Comparison of ENCODE assay signal across 13 cellular contexts in the genomic region with DNA sequence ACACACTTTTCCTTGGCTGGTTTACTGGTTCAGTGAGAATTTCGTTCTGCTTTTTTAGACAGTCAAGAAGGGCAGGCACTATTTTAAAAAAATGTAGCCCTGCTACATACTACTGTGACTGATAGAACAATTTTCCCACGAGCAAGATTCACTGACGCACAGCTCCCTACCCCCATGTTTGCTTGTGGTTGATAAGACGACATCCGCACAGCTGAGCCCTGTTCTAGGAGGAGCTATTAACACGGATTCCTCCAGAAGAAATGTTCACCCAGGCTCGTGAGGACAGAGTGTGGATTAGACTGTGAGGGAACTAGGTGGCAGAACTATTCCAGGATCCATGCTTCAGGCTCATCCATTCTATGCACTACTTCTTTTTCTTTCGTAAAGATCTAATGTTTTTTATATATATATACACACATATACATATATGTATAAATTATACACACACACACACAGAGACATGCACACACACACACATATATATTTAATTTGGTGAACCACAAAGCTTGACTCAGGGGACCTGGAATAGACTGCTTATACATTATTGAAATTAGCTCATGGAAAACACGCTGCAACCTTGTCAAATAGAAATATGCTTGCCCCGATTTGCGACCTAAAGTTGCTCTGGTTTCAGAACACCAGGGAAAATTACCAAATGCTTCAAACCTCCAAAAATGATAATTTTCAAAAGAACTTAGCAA.
DNase-seq lines count a peak whose midpoint lies in the region; ATAC-seq, FAIRE-seq and TF ChIP-seq lines count a peak whose summit lies in the region.
"Had no signal": no experiment of that assay in that cellular context is flagged by ENCODE, and none has a peak within 500 bp of the region (broad histone marks: within the 10 kb centered on the region; RNA-seq: fewer than 3 reads in every experiment).

No MANE protein-coding gene starts in this region.

- H3K36me3 Mint-ChIP-seq in naive thymus-derived CD4-positive, alpha-beta T cell: peaks cover 0 to 8% (median 0%) of the 10 kb centered on the region in 5 donors
- H3K36me3 Mint-ChIP-seq in mesothelial cell of epicardium: no peaks in the 10 kb centered on the region

- no peaks in the 10 kb centered on the region for H3K27me3 Mint-ChIP-seq in naive thymus-derived CD4-positive, alpha-beta T cell
- H3K27me3 Mint-ChIP-seq in mesothelial cell of epicardium (ENCODE audit: low read depth): peaks cover 11% of the 10 kb centered on the region

- H3K27me3 ChIP-seq in naive thymus-derived CD4-positive, alpha-beta T cell (ENCODE audit: control insufficient read depth in 2 of 2, insufficient read depth in 2 of 2, low read length in 2 of 2): no peaks in the 10 kb centered on the region

- no peak for FAIRE-seq in GM12891 (lab: Jason Lieb, UNC)

- no peaks in the 10 kb centered on the region for H3K36me3 ChIP-seq in naive thymus-derived CD4-positive, alpha-beta T cell (ENCODE audit: control insufficient read depth in 2 of 3, insufficient read depth in 3 of 3, low read length in 3 of 3)

- intact Hi-C loops in naive thymus-derived CD4-positive, alpha-beta T cell (cut with micrococcal nuclease): loop anchor here in 1 of 2 donors (1.0 to 2.0 kb wide), 5 partner anchors 13 to 60 kb away; no protein-coding TSS in a partner anchor

- POLR2A ChIA-PET in naive thymus-derived CD4-positive, alpha-beta T cell (lab: Charles Lee): interaction anchor here (0.6 to 4.5 kb wide), 18 partner anchors 8 to 270 kb away, joined by 3 to 81 read pairs (median 4); no protein-coding TSS in a partner anchor
- POLR2A ChIA-PET in GM10248 (lab: Yijun Ruan, JAX): no interaction called here

- H3K9me3 ChIP-seq in naive thymus-derived CD4-positive, alpha-beta T cell (ENCODE audit: control insufficient read depth in 2 of 3, low read length in 3 of 3): no peaks in the 10 kb centered on the region

- in situ Hi-C loops in SK-MEL-5 (cut with HindIII; ENCODE audit: low pct_unique_long_range_greater_than_20kb, low sequenced_read_pairs): no loop called here

- H3K4me1 Mint-ChIP-seq in naive thymus-derived CD4-positive, alpha-beta T cell: peaks cover 16 to 82% (median 66%) of the 10 kb centered on the region in 7 donors
- H3K4me1 Mint-ChIP-seq in mesothelial cell of epicardium: no peaks in the 10 kb centered on the region

- ATAC-seq in naive thymus-derived CD4-positive, alpha-beta T cell: peak; percentile 97

- H3K27ac ChIP-seq in naive thymus-derived CD4-positive, alpha-beta T cell (ENCODE audit: low read depth, low read length): peak overlapping the region; percentile 77
- H3K27ac ChIP-seq: SK-N-MC had no signal

- peak; percentile 8 for DNase-seq in COLO829 (ENCODE audit: low spot score)
- peak; percentile 41 for DNase-seq in SK-MEL-5 (ENCODE audit: low read depth, low spot score)
- DNase-seq in activated naive CD4-positive, alpha-beta T cell treated with anti-CD3 and anti-CD28 coated beads, Interleukin-2, amount 50 U/mL, for 16 hours: peak; percentile 43
- peak in 8 of 9 donors; percentile 13 to 88 (median 86) for DNase-seq in naive thymus-derived CD4-positive, alpha-beta T cell
- DNase-seq in GM10248 (ENCODE audit: extremely low spot score): no peak
- DNase-seq in mesothelial cell of epicardium (ENCODE audit: low spot score in 2 of 2, unreplicated experiment in 2 of 2): no peak
- no peak for DNase-seq in GM12891 (ENCODE audit: insufficient read length, low spot score)
- no peak for DNase-seq in SW 1271 (lab: John Stamatoyannopoulos, UW)
- DNase-seq: amygdala, foreskin melanocyte, H7, NCI-H2081 had no signal

- peak overlapping the region in 9 of 10 donors; percentile 43 to 80 (median 71) for H3K4me3 Mint-ChIP-seq in naive thymus-derived CD4-positive, alpha-beta T cell
- no peak overlapping the region for H3K4me3 Mint-ChIP-seq in mesothelial cell of epicardium

- CTCF ChIA-PET in naive thymus-derived CD4-positive, alpha-beta T cell (lab: Charles Lee): interaction anchor here (0.9 to 2.8 kb wide), 8 partner anchors 8 to 167 kb away, joined by 3 to 25 read pairs (median 4); no protein-coding TSS in a partner anchor
- CTCF ChIA-PET in GM10248 (lab: Yijun Ruan, JAX): interaction anchor here (0.7 to 1.3 kb wide), 3 partner anchors 9 to 60 kb away, joined by 3 read pairs; no protein-coding TSS in a partner anchor

- TF ChIP-seq CTCF in GM10248 (IDR thresholded peaks at IDR 0.05; ENCODE audit: control extremely low read depth, extremely low read depth, low read depth, missing control alignments) (no peak), mesothelial cell of epicardium (IDR thresholded peaks at IDR 0.05; ENCODE audit: unreplicated experiment) (no peak)

- H3K27ac Mint-ChIP-seq in naive thymus-derived CD4-positive, alpha-beta T cell: peak overlapping the region in 8 of 9 donors; percentile 93 to 99 (median 97)
- no peak overlapping the region for H3K27ac Mint-ChIP-seq in mesothelial cell of epicardium

- peaks cover 0 to 12% (median 0%) of the 10 kb centered on the region in 11 donors for H3K9me3 Mint-ChIP-seq in naive thymus-derived CD4-positive, alpha-beta T cell
- H3K9me3 Mint-ChIP-seq in mesothelial cell of epicardium: no peaks in the 10 kb centered on the region

- peaks cover 0 to 61% of the 10 kb centered on the region in 2 donors for H3K4me1 ChIP-seq in naive thymus-derived CD4-positive, alpha-beta T cell (ENCODE audit: control insufficient read depth in 2 of 2, insufficient read depth in 2 of 2, low read length in 2 of 2)

- no peak overlapping the region for H3K4me3 ChIP-seq in naive thymus-derived CD4-positive, alpha-beta T cell (ENCODE audit: low read length)
- H3K4me3 ChIP-seq: SK-N-MC had no signal

- TF ChIP-seq POLR2A in GM12891 (IDR thresholded peaks at IDR 0.05; ENCODE audit: low read depth, low read length): no peak

TF ChIP-seq in GM12891, 5 proteins besides CTCF, POLR2A, EP300 and RAD21:
- no peak for TF ChIP-seq POLR2AphosphoS5 (IDR thresholded peaks at IDR 0.05; ENCODE audit: low read depth, low read length)
- no peak for TF ChIP-seq SPI1 (IDR thresholded peaks at IDR 0.05; ENCODE audit: low read depth, low read length)
- TF ChIP-seq POU2F2 (IDR thresholded peaks at IDR 0.05; ENCODE audit: low read depth, low read length): no peak

Comparison
In these comparisons a context has a peak if more than half of its experiments do, and no peak if none do; other contexts are left out.
1. DNase-seq: peak in COLO829 (single experiment), SK-MEL-5 (single experiment), activated naive CD4-positive, alpha-beta T cell treated with anti-CD3 and anti-CD28 coated beads, Interleukin-2, amount 50 U/mL, for 16 hours (single experiment) and naive thymus-derived CD4-positive, alpha-beta T cell (8 of 9); none in GM10248 (single experiment), mesothelial cell of epicardium (0 of 2), GM12891 (single experiment) and SW 1271 (0 of 2).